In the genomic region with DNA sequence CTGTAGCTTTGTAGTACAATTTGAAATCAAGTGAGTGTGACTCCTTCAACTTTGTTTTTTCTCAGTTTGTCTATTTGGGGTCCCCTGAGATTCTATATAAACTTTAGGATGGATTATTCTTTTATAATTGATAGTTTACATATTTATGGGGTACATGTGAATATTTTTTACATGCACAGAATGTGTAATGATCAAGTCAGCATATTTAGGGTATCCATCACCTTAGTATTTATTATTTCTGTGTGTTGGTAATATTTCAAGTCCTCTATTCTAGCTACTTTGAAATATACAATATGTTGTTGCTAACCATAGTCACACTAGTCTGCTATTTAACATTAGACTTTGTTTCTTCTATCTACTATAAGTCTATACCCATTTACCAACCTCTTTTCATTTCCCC, we compare ENCODE assay signal across 11 cellular contexts.
"Had no signal": no experiment of that assay in that cellular context is flagged by ENCODE, and none has a peak within 500 bp of the region (broad histone marks: within the 10 kb centered on the region; RNA-seq: fewer than 3 reads in every experiment).

No MANE protein-coding gene starts in this region.

- H3K36me3 ChIP-seq: HAP-1 had no signal

- H2AFZ ChIP-seq: GM23248, GM23338 had no signal

- H3K9ac ChIP-seq: GM23248 had no signal

- H3K4me3 Mint-ChIP-seq: GM23338, H9, HFFc6 had no signal

- FAIRE-seq: H1, H54 had no signal

- ATAC-seq: GM23338, HCT116 had no signal

- H3K27ac ChIP-seq: GM23248 had no signal

- H3K27ac Mint-ChIP-seq: GM23338, H9, HFFc6 had no signal

- H3K4me1 Mint-ChIP-seq: GM23338, H9 had no signal

- H3K9me3 Mint-ChIP-seq: GM23338 had no signal

- H3K4me1 ChIP-seq: HAP-1 had no signal

- DNase-seq: GM23248, GOT3, H7, H9, HCEC 1CT, HFFc6 had no signal

- H3K4me2 ChIP-seq: GM23338 had no signal

- H3K4me3 ChIP-seq: GM23248, GM23338, HAP-1 had no signal
